In genomic region chr19:37933965-37934364, GRCh38 we compare ENCODE assay signal across 9 cellular contexts. TPM values are rescaled to one million over a fixed set of nuclear protein-coding genes. Genes with fewer than 3 reads are reported as not detected.
DNase-seq lines count a peak whose midpoint lies in the region; ATAC-seq and TF ChIP-seq lines count a peak whose summit lies in the region.
"Had no signal": no experiment of that assay in that cellular context is flagged by ENCODE, and none has a peak within 500 bp of the region (broad histone marks: within the 10 kb centered on the region; RNA-seq: fewer than 3 reads in every experiment).

No MANE protein-coding gene starts in this region.

- no peak overlapping the region for H3K4me3 Mint-ChIP-seq in HFFc6

- H3K27ac ChIP-seq in RWPE1 = peak overlapping the region; percentile 91
- peak overlapping the region; percentile 85 for H3K27ac ChIP-seq in cardiac muscle cell
- peak overlapping the region; percentile 75 for H3K27ac ChIP-seq in psoas muscle
- H3K27ac ChIP-seq in effector memory CD4-positive, alpha-beta T cell (ENCODE audit: insufficient read depth, low read length, poor library complexity, severe bottlenecking) = no peak overlapping the region

- POLR2A ChIA-PET in RWPE1 (lab: Yijun Ruan, JAX; ENCODE audit: low non-redundant PET) = no interaction called here

- no peak for DNase-seq in HFFc6
- DNase-seq in RWPE1 (ENCODE audit: low spot score) = peak; percentile 67
- DNase-seq in cardiac muscle cell (ENCODE audit: low read depth in 1 of 2, low spot score in 1 of 2) = peak; percentile 72 to 89
- peak; percentile 48 to 75 for DNase-seq in psoas muscle
- no peak for DNase-seq in mucosa of descending colon
- DNase-seq in effector memory CD4-positive, alpha-beta T cell = no peak
- DNase-seq in CD1c-positive myeloid dendritic cell (ENCODE audit: extremely low spot score) = no peak
- DNase-seq: OCI-M1 had no signal

- H3K27ac Mint-ChIP-seq in HFFc6 = peak overlapping the region; percentile 43

- intact Hi-C loops in psoas muscle (cut with DNase I) (no loop called here), mucosa of descending colon (cut with DNase I, micrococcal nuclease) (no loop called here)

- H3K36me3 ChIP-seq in cardiac muscle cell (no peaks in the 10 kb centered on the region), psoas muscle (ENCODE audit: insufficient read depth in 1 of 2, low read depth in 1 of 2) (no peaks in the 10 kb centered on the region), mucosa of descending colon (ENCODE audit: low read depth) (no peaks in the 10 kb centered on the region)
- H3K36me3 ChIP-seq in effector memory CD4-positive, alpha-beta T cell (ENCODE audit: control insufficient read depth, insufficient read depth, low read length) = no peaks in the 10 kb centered on the region

- no peaks in the 10 kb centered on the region for H3K27me3 Mint-ChIP-seq in HFFc6 (ENCODE audit: insufficient read depth)

- TF ChIP-seq CTCF in HFFc6 (IDR thresholded peaks at IDR 0.05) (no peak), RWPE1 (conservative IDR thresholded peaks at IDR 0.05; ENCODE audit: low read depth) (no peak), cardiac muscle cell (IDR thresholded peaks at IDR 0.05; ENCODE audit: low read depth, low read length) (no peak), psoas muscle (IDR thresholded peaks at IDR 0.05) (no peak), mucosa of descending colon (IDR thresholded peaks at IDR 0.05) (no peak)

- H3K4me1 ChIP-seq in cardiac muscle cell (ENCODE audit: low read depth) = peaks cover 34% of the 10 kb centered on the region
- peaks cover 32% of the 10 kb centered on the region for H3K4me1 ChIP-seq in psoas muscle
- H3K4me1 ChIP-seq in mucosa of descending colon (ENCODE audit: low read depth) = peaks cover 51% of the 10 kb centered on the region
- no peaks in the 10 kb centered on the region for H3K4me1 ChIP-seq in effector memory CD4-positive, alpha-beta T cell (ENCODE audit: control insufficient read depth, insufficient read depth, low read length, poor library complexity, severe bottlenecking)

- H3K9me3 ChIP-seq in cardiac muscle cell (ENCODE audit: low read depth) = no peaks in the 10 kb centered on the region
- H3K9me3 ChIP-seq in psoas muscle = peaks cover 7% of the 10 kb centered on the region
- peaks cover 2% of the 10 kb centered on the region for H3K9me3 ChIP-seq in mucosa of descending colon
- H3K9me3 ChIP-seq in effector memory CD4-positive, alpha-beta T cell (ENCODE audit: control insufficient read depth, low read length) = no peaks in the 10 kb centered on the region

- ATAC-seq in psoas muscle (peak; percentile 94 to 97 (median 96)), mucosa of descending colon (no peak), GM21360 (IDR thresholded peaks at IDR 0.05; ENCODE audit: unreplicated experiment) (no peak)

- peaks cover 16% of the 10 kb centered on the region for H3K9me3 Mint-ChIP-seq in HFFc6

- 18 to 29% (median 23%) methylated on average over 9 of the region's 9 CpGs for WGBS in psoas muscle, 3 donors

- H3K4me3 ChIP-seq in cardiac muscle cell (no peak overlapping the region), psoas muscle (no peak overlapping the region), mucosa of descending colon (no peak overlapping the region)
- H3K4me3 ChIP-seq in effector memory CD4-positive, alpha-beta T cell (ENCODE audit: insufficient read depth, low read depth, low read length, poor library complexity, severe bottlenecking) = no peak overlapping the region

- CTCF ChIA-PET in RWPE1 (lab: Yijun Ruan, JAX) = interaction anchor here (0.6 to 0.8 kb wide), 6 partner anchors 10 to 303 kb away, joined by 3 to 7 read pairs (median 3); no protein-coding TSS in a partner anchor

- H3K27me3 ChIP-seq in cardiac muscle cell (no peaks in the 10 kb centered on the region), psoas muscle (ENCODE audit: insufficient read depth in 3 of 3, low read length in 2 of 3) (no peaks in the 10 kb centered on the region)
- no peaks in the 10 kb centered on the region for H3K27me3 ChIP-seq in effector memory CD4-positive, alpha-beta T cell (replicated peaks; ENCODE audit: control insufficient read depth, insufficient read depth, low read length, poor library complexity, severe bottlenecking)

- peaks cover 41% of the 10 kb centered on the region for H3K4me1 Mint-ChIP-seq in HFFc6 (ENCODE audit: low read depth)

- peaks cover 49% of the 10 kb centered on the region for H3K36me3 Mint-ChIP-seq in HFFc6 (ENCODE audit: low read depth)

RNA-seq across cellular contexts. Expression of gene SIPA1L3, which starts 27.0 kb away (rescaled TPM):
- 10 to 100 TPM; 34.0 to 46.7 (median 41.8) TPM for total RNA-seq in HFFc6 (2021; fragmentation: NEBNext Ultra II Directional; extraction: Animal tissue kit (Norgen Biotek cat#: 25700))
- total RNA-seq in cardiac muscle cell (16.4 and 30.3 TPM in 2 replicates), psoas muscle (10 to 100 TPM in 2 of 4 donors, 1 to 10 TPM in 2; 6.1 to 28.2 (median 10.3) TPM), mucosa of descending colon (100 to 1,000 TPM in 2 of 3 donors, 10 to 100 TPM in 1; 93.6 to 173 (median 144) TPM)
- polyA plus RNA-seq in cardiac muscle cell (9.3 and 18.4 TPM in 2 replicates), psoas muscle (1 to 10 TPM; 2.9 to 9.1 (median 4.5) TPM)

RNA-seq across cellular contexts. Expression of gene WDR87, which starts 27.6 kb away (rescaled TPM):
- total RNA-seq in HFFc6 (2021; fragmentation: NEBNext Ultra II Directional; extraction: Animal tissue kit (Norgen Biotek cat#: 25700)) = not detected
- total RNA-seq in cardiac muscle cell = not detected in 2 replicates
- 0.17 TPM in 1 of 2 replicates, not detected in the other for polyA plus RNA-seq in cardiac muscle cell
- not detected for total RNA-seq in psoas muscle
- under 1 TPM in 1 of 3 donors, not detected in 2; under 0.01 TPM for polyA plus RNA-seq in psoas muscle
- total RNA-seq in mucosa of descending colon = not detected

Comparison
In these comparisons a context has a peak if more than half of its experiments do, and no peak if none do; other contexts are left out.
1. DNase-seq: peak in RWPE1 (single experiment), cardiac muscle cell (2 of 2) and psoas muscle (2 of 2); none in HFFc6 (single experiment), mucosa of descending colon (0 of 3), effector memory CD4-positive, alpha-beta T cell (0 of 3) and CD1c-positive myeloid dendritic cell (single experiment).
2. ATAC-seq: peak in psoas muscle (4 of 4); none in mucosa of descending colon (single experiment) and GM21360 (single experiment).